26 cellular contexts compared by ENCODE assay signal in genomic region chr6:11469684-11470083, GRCh38.
A peak's percentile ranks its signal among the peaks of the same experiment; 100 is the strongest.
DNase-seq lines count a peak whose midpoint lies in the region; ATAC-seq and TF ChIP-seq lines count a peak whose summit lies in the region.
"Had no signal": no experiment of that assay in that cellular context is flagged by ENCODE, and none has a peak within 500 bp of the region (broad histone marks: within the 10 kb centered on the region; RNA-seq: fewer than 3 reads in every experiment).

No MANE protein-coding gene starts in this region.

- DNase-seq in brain pericyte (ENCODE audit: low read depth, low spot score): peak; percentile 15
- DNase-seq in stimulated activated naive B cell treated with anti-CD40 and anti-IgM and Interleukin-4, amounts not matched to agents 10 μg/mL and 1 μg/mL and 100 μg/mL, for 72 hours: no peak
- DNase-seq in NCI-H1417 (lab: John Stamatoyannopoulos, UW): no peak
- DNase-seq in pons (ENCODE audit: low spot score): no peak
- DNase-seq in activated T-cell treated with anti-CD3 and anti-CD28 coated beads, Interleukin-2, amount 50 U/mL, for 72 hours: no peak
- DNase-seq: 8988T; ACHN; BE2C; C1 segment of cervical spinal cord; CD4-positive, alpha-beta memory T cell; CD4-positive, CD25-positive, alpha-beta regulatory T cell; CD8-positive, alpha-beta memory T cell; COR-L47; DMS 273 treated with DMSO at 0.1 percent for 48 hours; DMS153; DMS53; DMS79; DND-41; EL; GDM1 had no signal

- no peaks in the 10 kb centered on the region for H3K36me3 Mint-ChIP-seq in nephron (ENCODE audit: low read depth)
- H3K36me3 Mint-ChIP-seq in stimulated activated naive B cell treated with anti-CD40 and anti-IgM and Interleukin-4, amounts not matched to agents 10 μg/mL and 1 μg/mL and 100 μg/mL, for 72 hours: peaks cover 0 to 10% of the 10 kb centered on the region in 2 donors
- H3K36me3 Mint-ChIP-seq in activated T-cell treated with anti-CD3 and anti-CD28 coated beads, Interleukin-2, amount 50 U/mL, for 72 hours (ENCODE audit: insufficient read depth in 2 of 2): no peaks in the 10 kb centered on the region
- H3K36me3 Mint-ChIP-seq: CD4-positive, alpha-beta memory T cell; CD4-positive, CD25-positive, alpha-beta regulatory T cell; CD8-positive, alpha-beta memory T cell had no signal

- no peaks in the 10 kb centered on the region for H3K9me2 ChIP-seq in SU-DHL-6 (replicated peaks; ENCODE audit: insufficient read depth, low read length)

- no peak overlapping the region for H3K27ac ChIP-seq in SU-DHL-6 (ENCODE audit: low read depth, low read length)
- H3K27ac ChIP-seq: BLaER1 had no signal

- H3K9me3 Mint-ChIP-seq in nephron: no peaks in the 10 kb centered on the region
- no peaks in the 10 kb centered on the region for H3K9me3 Mint-ChIP-seq in stimulated activated naive B cell treated with anti-CD40 and anti-IgM and Interleukin-4, amounts not matched to agents 10 μg/mL and 1 μg/mL and 100 μg/mL, for 72 hours
- H3K9me3 Mint-ChIP-seq in activated T-cell treated with anti-CD3 and anti-CD28 coated beads, Interleukin-2, amount 50 U/mL, for 72 hours: peaks cover 0 to 3% of the 10 kb centered on the region in 2 donors
- H3K9me3 Mint-ChIP-seq: CD4-positive, alpha-beta memory T cell; CD8-positive, alpha-beta memory T cell had no signal

- no peak overlapping the region for H3K4me2 ChIP-seq in SU-DHL-6 (ENCODE audit: low read depth, low read length, poor library complexity, severe bottlenecking)
- H3K4me2 ChIP-seq: BLaER1 had no signal

- H3K27me3 Mint-ChIP-seq in nephron (ENCODE audit: low read depth): no peaks in the 10 kb centered on the region
- no peaks in the 10 kb centered on the region for H3K27me3 Mint-ChIP-seq in stimulated activated naive B cell treated with anti-CD40 and anti-IgM and Interleukin-4, amounts not matched to agents 10 μg/mL and 1 μg/mL and 100 μg/mL, for 72 hours
- H3K27me3 Mint-ChIP-seq in activated T-cell treated with anti-CD3 and anti-CD28 coated beads, Interleukin-2, amount 50 U/mL, for 72 hours (ENCODE audit: low read depth): peaks cover 11% of the 10 kb centered on the region
- H3K27me3 Mint-ChIP-seq: CD4-positive, CD25-positive, alpha-beta regulatory T cell had no signal

- H3K4me3 Mint-ChIP-seq in nephron: no peak overlapping the region
- H3K4me3 Mint-ChIP-seq in stimulated activated naive B cell treated with anti-CD40 and anti-IgM and Interleukin-4, amounts not matched to agents 10 μg/mL and 1 μg/mL and 100 μg/mL, for 72 hours: no peak overlapping the region
- no peak overlapping the region for H3K4me3 Mint-ChIP-seq in activated T-cell treated with anti-CD3 and anti-CD28 coated beads, Interleukin-2, amount 50 U/mL, for 72 hours
- H3K4me3 Mint-ChIP-seq: CD14-positive monocyte; CD4-positive, alpha-beta memory T cell; CD4-positive, CD25-positive, alpha-beta regulatory T cell; CD8-positive, alpha-beta memory T cell had no signal

- no peaks in the 10 kb centered on the region for H3K79me2 ChIP-seq in SU-DHL-6 (ENCODE audit: insufficient read depth, low read length)

- peak overlapping the region; percentile 45 to 95 (median 74) for H3K27ac Mint-ChIP-seq in nephron
- H3K27ac Mint-ChIP-seq in stimulated activated naive B cell treated with anti-CD40 and anti-IgM and Interleukin-4, amounts not matched to agents 10 μg/mL and 1 μg/mL and 100 μg/mL, for 72 hours: peak overlapping the region; percentile 56
- H3K27ac Mint-ChIP-seq in activated T-cell treated with anti-CD3 and anti-CD28 coated beads, Interleukin-2, amount 50 U/mL, for 72 hours: no peak overlapping the region
- H3K27ac Mint-ChIP-seq: CD14-positive monocyte; CD4-positive, alpha-beta memory T cell; CD8-positive, alpha-beta memory T cell had no signal

- H4K20me1 ChIP-seq in SU-DHL-6 (ENCODE audit: low read depth, low read length): no peaks in the 10 kb centered on the region
- H4K20me1 ChIP-seq: BLaER1 had no signal

- H3K36me3 ChIP-seq in SU-DHL-6 (ENCODE audit: low read length): no peaks in the 10 kb centered on the region
- H3K36me3 ChIP-seq: BE2C, BLaER1 had no signal

- ATAC-seq in stimulated activated naive B cell treated with anti-CD40 and anti-IgM and Interleukin-4, amounts not matched to agents 10 μg/mL and 1 μg/mL and 100 μg/mL, for 72 hours (replicated peaks): no peak
- ATAC-seq in HG02938 (IDR thresholded peaks at IDR 0.05; ENCODE audit: unreplicated experiment): no peak
- no peak for ATAC-seq in activated T-cell treated with anti-CD3 and anti-CD28 coated beads, Interleukin-2, amount 50 U/mL, for 72 hours (replicated peaks in 1 of 2)
- ATAC-seq: GM12878 had no signal

- H3F3A ChIP-seq in SU-DHL-6 (ENCODE audit: insufficient read depth): peaks cover 8% of the 10 kb centered on the region; the same call in 1 of the 2 replicates

- peak overlapping the region; percentile 65 for H2AFZ ChIP-seq in SU-DHL-6 (ENCODE audit: low read depth, low read length, severe bottlenecking)

- H3K27me3 ChIP-seq in SU-DHL-6 (ENCODE audit: low read length): no peaks in the 10 kb centered on the region
- H3K27me3 ChIP-seq: BE2C, BLaER1 had no signal

- peaks cover 7% of the 10 kb centered on the region for H3K4me1 Mint-ChIP-seq in nephron
- peaks cover 25 to 41% of the 10 kb centered on the region in 2 donors for H3K4me1 Mint-ChIP-seq in stimulated activated naive B cell treated with anti-CD40 and anti-IgM and Interleukin-4, amounts not matched to agents 10 μg/mL and 1 μg/mL and 100 μg/mL, for 72 hours
- H3K4me1 Mint-ChIP-seq in activated T-cell treated with anti-CD3 and anti-CD28 coated beads, Interleukin-2, amount 50 U/mL, for 72 hours (ENCODE audit: low read depth): peaks cover 10% of the 10 kb centered on the region
- H3K4me1 Mint-ChIP-seq: CD4-positive, alpha-beta memory T cell; CD8-positive, alpha-beta memory T cell had no signal

- H3K9me3 ChIP-seq in SU-DHL-6 (ENCODE audit: insufficient read depth, low read length): no peaks in the 10 kb centered on the region
- H3K9me3 ChIP-seq: BE2C, BLaER1 had no signal

- TF ChIP-seq CTCF in SU-DHL-6 (IDR thresholded peaks at IDR 0.05; ENCODE audit: insufficient read depth, low read length, poor library complexity, severe bottlenecking) (no peak), nephron (IDR thresholded peaks at IDR 0.05; ENCODE audit: unreplicated experiment in 3 of 3) (no peak)

- H3K9ac ChIP-seq in SU-DHL-6 (ENCODE audit: low read length): no peak overlapping the region
- H3K9ac ChIP-seq: BLaER1 had no signal

- H3K4me3 ChIP-seq in SU-DHL-6 (ENCODE audit: insufficient read depth, low read length, poor library complexity, severe bottlenecking): no peak overlapping the region
- H3K4me3 ChIP-seq: BLaER1, GM12878 had no signal
